In genomic region chr17:67276075-67276474, GRCh38 we compare ENCODE assay signal across 1 cellular context.
TF ChIP-seq lines count a peak whose summit lies in the region.

No MANE protein-coding gene starts in this region.

TF ChIP-seq in HepG2, 621 proteins besides CTCF, POLR2A, EP300 and RAD21 (continued from another document):
- TF ChIP-seq STAG1 (CRISPR knock-in tag; IDR thresholded peaks at IDR 0.05) = peak; percentile 69
- TF ChIP-seq ZNF44 (CRISPR knock-in tag; IDR thresholded peaks at IDR 0.05) = peak; percentile 53; the same call in 1 of the 2 replicates
- TF ChIP-seq RXRB (CRISPR knock-in tag; IDR thresholded peaks at IDR 0.05; ENCODE audit: borderline replicate concordance) = no peak
- no peak for TF ChIP-seq ZBTB4 (CRISPR knock-in tag; IDR thresholded peaks at IDR 0.05; ENCODE audit: borderline replicate concordance)
- TF ChIP-seq ZNF572 (CRISPR knock-in tag; IDR thresholded peaks at IDR 0.05) = no peak
- 0 out of 4 replicates have a peak, but pooled peaks of 1 of the 2 experiments have one; percentile 47 for TF ChIP-seq HMGXB4 (CRISPR knock-in tag; IDR thresholded peaks at IDR 0.05; ENCODE audit: borderline replicate concordance in 1 of 2, low read depth in 1 of 2)
- no peak for TF ChIP-seq SOX6 (IDR thresholded peaks at IDR 0.05)
- TF ChIP-seq SOX6 (CRISPR knock-in tag; IDR thresholded peaks at IDR 0.05) = no peak
